Comparison of ENCODE assay signal across 8 cellular contexts in genomic region chr18:2657043-2657512, GRCh38. TPM values are rescaled to one million over a fixed set of nuclear protein-coding genes. Genes with fewer than 3 reads are reported as not detected.
DNase-seq lines count a peak whose midpoint lies in the region; ATAC-seq, FAIRE-seq and TF ChIP-seq lines count a peak whose summit lies in the region.

No MANE protein-coding gene starts in this region.

- H3K27me3 Mint-ChIP-seq in activated T-cell treated with anti-CD3 and anti-CD28 coated beads, Interleukin-2, amount 50 U/mL, for 4 hours (ENCODE audit: low read depth) = no peaks in the 10 kb centered on the region
- H3K27me3 Mint-ChIP-seq in activated T-helper 1 cell treated with anti-CD3 and anti-CD28 coated beads, Interleukin-12 subunit alpha, Interleukin-12 subunit beta, Interleukin-2, Interleukin-4 antibody, amounts not matched to agents 30 ng/mL and 10 ng/mL and 1 ng/mL, durations not matched to agents 14 hours and 24 hours and 36 hours (ENCODE audit: insufficient read depth) = peaks cover 2% of the 10 kb centered on the region

- H3K4me3 ChIP-seq in kidney (ENCODE audit: low read length in 2 of 2) = peak overlapping the region; percentile 74 to 85
- peak overlapping the region; percentile 67 to 99 (median 87) for H3K4me3 ChIP-seq in tibial nerve

- no peak for DNase-seq in activated T-cell treated with anti-CD3 and anti-CD28 coated beads, Interleukin-2, amount 50 U/mL, for 4 hours
- no peak for DNase-seq in activated T-cell treated with anti-CD3 and anti-CD28 coated beads, Interleukin-2, amount 50 U/mL, for 1 hour
- no peak for DNase-seq in activated T-helper 1 cell treated with anti-CD3 and anti-CD28 coated beads, Interleukin-12 subunit alpha, Interleukin-12 subunit beta, Interleukin-2, Interleukin-4 antibody, amounts not matched to agents 30 ng/mL and 10 ng/mL and 1 ng/mL, durations not matched to agents 14 hours and 24 hours and 36 hours (ENCODE audit: low spot score)
- DNase-seq in kidney (no peak), tibial nerve (ENCODE audit: low spot score in 2 of 2) (no peak), NAMALWA (ENCODE audit: low spot score) (no peak), AG08396 (ENCODE audit: low spot score) (no peak)

- H3K9me3 ChIP-seq in kidney (ENCODE audit: control insufficient read depth in 1 of 2, low read length in 2 of 2) (no peaks in the 10 kb centered on the region), tibial nerve (no peaks in the 10 kb centered on the region)

- peak overlapping the region; percentile 94 for H3K4me3 Mint-ChIP-seq in activated T-cell treated with anti-CD3 and anti-CD28 coated beads, Interleukin-2, amount 50 U/mL, for 4 hours
- peak overlapping the region; percentile 88 for H3K4me3 Mint-ChIP-seq in activated T-helper 1 cell treated with anti-CD3 and anti-CD28 coated beads, Interleukin-12 subunit alpha, Interleukin-12 subunit beta, Interleukin-2, Interleukin-4 antibody, amounts not matched to agents 30 ng/mL and 10 ng/mL and 1 ng/mL, durations not matched to agents 14 hours and 24 hours and 36 hours

- H3K27ac ChIP-seq in kidney (ENCODE audit: low read depth in 2 of 2, low read length in 2 of 2) = peak overlapping the region in 1 of 2 donors; percentile 96
- peak overlapping the region; percentile 95 to 100 (median 99) for H3K27ac ChIP-seq in tibial nerve

- H3K4me1 Mint-ChIP-seq in activated T-cell treated with anti-CD3 and anti-CD28 coated beads, Interleukin-2, amount 50 U/mL, for 4 hours (ENCODE audit: low read depth) = peaks cover 41% of the 10 kb centered on the region
- H3K4me1 Mint-ChIP-seq in activated T-helper 1 cell treated with anti-CD3 and anti-CD28 coated beads, Interleukin-12 subunit alpha, Interleukin-12 subunit beta, Interleukin-2, Interleukin-4 antibody, amounts not matched to agents 30 ng/mL and 10 ng/mL and 1 ng/mL, durations not matched to agents 14 hours and 24 hours and 36 hours (ENCODE audit: low read depth) = peaks cover 42% of the 10 kb centered on the region

- no peak for ATAC-seq in activated T-cell treated with anti-CD3 and anti-CD28 coated beads, Interleukin-2, amount 50 U/mL, for 4 hours
- no peak for ATAC-seq in GM18868 (IDR thresholded peaks at IDR 0.05; ENCODE audit: unreplicated experiment)

- no peak for TF ChIP-seq CTCF in kidney (IDR thresholded peaks at IDR 0.05; ENCODE audit: borderline replicate concordance, extremely low read depth, insufficient read depth)
- no peak for TF ChIP-seq CTCF in tibial nerve (IDR thresholded peaks at IDR 0.05)

- WGBS in tibial nerve, 2 donors = 3 to 4% methylated on average over 11 of the region's 11 CpGs

- intact Hi-C loops in activated T-helper 1 cell treated with anti-CD3 and anti-CD28 coated beads, Interleukin-12 subunit alpha, Interleukin-12 subunit beta, Interleukin-2, Interleukin-4 antibody, amounts not matched to agents 30 ng/mL and 10 ng/mL and 1 ng/mL, durations not matched to agents 14 hours and 24 hours and 36 hours (cut with micrococcal nuclease) = loop anchor here (1.0 to 10.0 kb wide), 6 partner anchors 68 to 1942 kb away; partner anchors contain the start of genes ENOSF1, MYL12B and TGIF1
- intact Hi-C loops in kidney (cut with DNase I) = no loop called here

- no peak for TF ChIP-seq POLR2A in tibial nerve (IDR thresholded peaks at IDR 0.05)

- no peak for FAIRE-seq in kidney (lab: Jason Lieb, UNC)

- peak overlapping the region; percentile 85 to 88 for H3K9ac ChIP-seq in kidney (ENCODE audit: low read length in 2 of 2)

- peaks cover 7 to 10% of the 10 kb centered on the region in 2 donors for H3K4me1 ChIP-seq in kidney (ENCODE audit: control insufficient read depth in 1 of 2, insufficient read depth in 1 of 2, low read depth in 1 of 2, low read length in 2 of 2)
- peaks cover 0 to 46% (median 18%) of the 10 kb centered on the region in 4 donors for H3K4me1 ChIP-seq in tibial nerve

- peak overlapping the region; percentile 96 for H3K27ac Mint-ChIP-seq in activated T-helper 1 cell treated with anti-CD3 and anti-CD28 coated beads, Interleukin-12 subunit alpha, Interleukin-12 subunit beta, Interleukin-2, Interleukin-4 antibody, amounts not matched to agents 30 ng/mL and 10 ng/mL and 1 ng/mL, durations not matched to agents 14 hours and 24 hours and 36 hours

- peaks cover 9% of the 10 kb centered on the region for H3K36me3 Mint-ChIP-seq in activated T-cell treated with anti-CD3 and anti-CD28 coated beads, Interleukin-2, amount 50 U/mL, for 4 hours (ENCODE audit: insufficient read depth)
- peaks cover 18% of the 10 kb centered on the region for H3K36me3 Mint-ChIP-seq in activated T-helper 1 cell treated with anti-CD3 and anti-CD28 coated beads, Interleukin-12 subunit alpha, Interleukin-12 subunit beta, Interleukin-2, Interleukin-4 antibody, amounts not matched to agents 30 ng/mL and 10 ng/mL and 1 ng/mL, durations not matched to agents 14 hours and 24 hours and 36 hours (ENCODE audit: low read depth)

- TF ChIP-seq EP300 in tibial nerve (IDR thresholded peaks at IDR 0.05) = no peak

- no peaks in the 10 kb centered on the region for H3K9me3 Mint-ChIP-seq in activated T-cell treated with anti-CD3 and anti-CD28 coated beads, Interleukin-2, amount 50 U/mL, for 4 hours
- H3K9me3 Mint-ChIP-seq in activated T-helper 1 cell treated with anti-CD3 and anti-CD28 coated beads, Interleukin-12 subunit alpha, Interleukin-12 subunit beta, Interleukin-2, Interleukin-4 antibody, amounts not matched to agents 30 ng/mL and 10 ng/mL and 1 ng/mL, durations not matched to agents 14 hours and 24 hours and 36 hours = no peaks in the 10 kb centered on the region

- H3K27me3 ChIP-seq in tibial nerve = no peaks in the 10 kb centered on the region

- H3K36me3 ChIP-seq in kidney (ENCODE audit: control insufficient read depth in 1 of 2, insufficient read depth in 2 of 2, low read length in 2 of 2) (no peaks in the 10 kb centered on the region), tibial nerve (no peaks in the 10 kb centered on the region)

RNA-seq across cellular contexts. Expression of gene SMCHD1, which starts 1.6 kb away (rescaled TPM):
- 10 to 100 TPM; 60.4 to 63.5 (median 60.7) TPM for total RNA-seq in activated T-cell treated with anti-CD3 and anti-CD28 coated beads, Interleukin-2, amount 50 U/mL, for 4 hours
- total RNA-seq in activated T-helper 1 cell treated with anti-CD3 and anti-CD28 coated beads, Interleukin-12 subunit alpha, Interleukin-12 subunit beta, Interleukin-2, Interleukin-4 antibody, amounts not matched to agents 30 ng/mL and 10 ng/mL and 1 ng/mL, durations not matched to agents 14 hours and 24 hours and 36 hours = 98.6 and 112 TPM in 2 replicates
- total RNA-seq in kidney = 59.0 TPM
- polyA plus RNA-seq in kidney (ENCODE audit: insufficient read depth, low read depth, low replicate concordance) = 5.2 TPM
- total RNA-seq in tibial nerve = 10 to 100 TPM; 59.8 to 96.5 (median 73.6) TPM
